Comparison of ENCODE assay signal across 17 cellular contexts in the genomic region with DNA sequence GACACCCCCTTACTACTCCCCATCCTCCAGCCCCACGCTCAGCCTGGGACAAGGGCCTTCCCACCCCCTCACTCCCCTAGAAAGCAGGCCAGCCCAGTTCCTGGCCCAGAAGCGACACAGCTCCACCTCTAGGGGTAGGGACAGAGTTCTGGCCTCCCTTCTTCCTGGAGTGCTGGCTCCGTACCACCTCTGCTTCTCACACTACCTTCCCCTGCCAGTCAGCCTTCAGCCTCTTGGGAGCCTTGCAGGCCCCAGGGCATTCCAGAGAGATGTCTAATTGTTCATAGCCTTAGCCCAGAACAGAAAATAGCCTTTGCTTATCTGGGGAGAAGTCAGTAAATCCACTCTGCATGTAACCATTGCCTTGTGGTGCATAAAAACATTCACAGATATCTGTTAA. TPM values are rescaled to one million over a fixed set of nuclear protein-coding genes. Genes with fewer than 3 reads are reported as not detected.
DNase-seq lines count a peak whose midpoint lies in the region; ATAC-seq, FAIRE-seq and TF ChIP-seq lines count a peak whose summit lies in the region.
"Had no signal": no experiment of that assay in that cellular context is flagged by ENCODE, and none has a peak within 500 bp of the region (broad histone marks: within the 10 kb centered on the region; RNA-seq: fewer than 3 reads in every experiment).

No MANE protein-coding gene starts in this region.

- H2BK120ac ChIP-seq in H9 (ENCODE audit: low read depth, low read length, poor library complexity, severe bottlenecking): no peak overlapping the region

- no peak overlapping the region for H2AFZ ChIP-seq in H9 (ENCODE audit: low read length)

- H3K27me3 Mint-ChIP-seq in H9 (ENCODE audit: low read depth): no peaks in the 10 kb centered on the region

- no peak overlapping the region; the same call in 1 of the 2 replicates for H3K14ac ChIP-seq in H9 (ENCODE audit: insufficient read depth, low read length)

- ATAC-seq in A549 (peak; percentile 27 to 44; a peak in 3 of 6 replicates), GM19397 (IDR thresholded peaks at IDR 0.05; ENCODE audit: unreplicated experiment) (no peak), HG03565 (IDR thresholded peaks at IDR 0.05; ENCODE audit: unreplicated experiment) (no peak), GM21515 (IDR thresholded peaks at IDR 0.05; ENCODE audit: unreplicated experiment) (no peak)

- H3K23me2 ChIP-seq in H9 (ENCODE audit: insufficient read length, low read depth, low read length, poor library complexity, severe bottlenecking): no peaks in the 10 kb centered on the region

- H3K9me3 ChIP-seq in A549: no peaks in the 10 kb centered on the region
- no peaks in the 10 kb centered on the region for H3K9me3 ChIP-seq in H9 (ENCODE audit: control insufficient read depth, low read depth, low read length)
- H3K9me3 ChIP-seq: spleen had no signal

- peaks cover 0 to 2% of the 10 kb centered on the region in 2 experiments; a peak in 1 of 5 replicates for H3K9me3 Mint-ChIP-seq in H9
- H3K9me3 Mint-ChIP-seq: activated naive CD4-positive, alpha-beta T cell treated with anti-CD3 and anti-CD28 coated beads, Interleukin-2, amount 50 U/mL, for 72 hours had no signal

- H2BK15ac ChIP-seq in H9 (ENCODE audit: low read depth, low read length): no peak overlapping the region

- peak overlapping the region in 2 of 3 experiments; percentile 76 to 77; a peak in 3 of 7 replicates for H3K27ac Mint-ChIP-seq in H9
- H3K27ac Mint-ChIP-seq: activated naive CD4-positive, alpha-beta T cell treated with anti-CD3 and anti-CD28 coated beads, Interleukin-2, amount 50 U/mL, for 72 hours had no signal

- H3K56ac ChIP-seq in H9 (ENCODE audit: insufficient read length, low read depth, low read length): no peak overlapping the region

- H3T11ph ChIP-seq in H9 (ENCODE audit: low read length): no peak overlapping the region

- H3K4me3 Mint-ChIP-seq in H9: no peak overlapping the region; a peak in 1 of 5 replicates

- CTCF ChIA-PET in A549 (lab: Yijun Ruan, JAX): interaction anchor here (1.4 to 3.4 kb wide), 3 partner anchors 10 to 51 kb away, joined by 3 to 14 read pairs (median 4); partner anchors contain the start of gene CATIP

- WGBS in A549 (ENCODE audit: missing lambda C conversion rate): 69% methylated on average over 3 of the region's 3 CpGs
- WGBS in H9 (ENCODE audit: extremely low coverage, insufficient read length, low lambda C conversion rate): no CpG with 5 or more reads among the region's 3 CpGs

- no peak overlapping the region for H4K5ac ChIP-seq in H9 (ENCODE audit: insufficient read length, low read depth, low read length)

- DNase-seq in A549 (ENCODE audit: low read depth in 1 of 2, low spot score in 1 of 2) (no peak), H9 (no peak), astrocyte of the hippocampus (ENCODE audit: low read depth, low spot score) (peak; percentile 77), iris pigment epithelial cell (ENCODE audit: low read depth) (peak; percentile 79), GM12892 (ENCODE audit: insufficient read length) (no peak)
- DNase-seq: head of caudate nucleus, NCI-H1048, NCI-H510A, spleen, trophoblast cell had no signal

- no peak overlapping the region for H3K18ac ChIP-seq in H9 (ENCODE audit: insufficient read length, low read depth, low read length)

- no peak overlapping the region for H2BK20ac ChIP-seq in H9 (ENCODE audit: low read depth, low read length, poor library complexity, severe bottlenecking)

- POLR2A ChIA-PET in A549 (lab: Yijun Ruan, JAX): no interaction called here

- H3K4me2 ChIP-seq in A549 (no peak overlapping the region), H9 (ENCODE audit: insufficient read depth, insufficient read length, low read length) (no peak overlapping the region)

- no peak overlapping the region for H3K4me3 ChIP-seq in A549
- H3K4me3 ChIP-seq: spleen had no signal

- H2AK5ac ChIP-seq in H9 (ENCODE audit: insufficient read length, low read length): no peak overlapping the region

- no peak for TF ChIP-seq EP300 in A549 (IDR thresholded peaks at IDR 0.05)

- TF ChIP-seq POLR2A in A549 (IDR thresholded peaks at IDR 0.05; ENCODE audit: low read length): no peak
- no peak for TF ChIP-seq POLR2A in GM12892 (IDR thresholded peaks at IDR 0.05; ENCODE audit: low read depth, low read length)

- peaks cover 0 to 6% (median 2%) of the 10 kb centered on the region in 3 experiments; a peak in 4 of 7 replicates for H3K36me3 Mint-ChIP-seq in H9 (ENCODE audit: insufficient read depth in 1 of 3, low read depth in 3 of 3)
- H3K36me3 Mint-ChIP-seq: activated naive CD4-positive, alpha-beta T cell treated with anti-CD3 and anti-CD28 coated beads, Interleukin-2, amount 50 U/mL, for 72 hours had no signal

- peaks cover 5 to 8% of the 10 kb centered on the region in 2 experiments for H3K4me1 Mint-ChIP-seq in H9

- H4K91ac ChIP-seq in H9 (ENCODE audit: insufficient read length, low read depth, low read length): no peak overlapping the region

- no peak for TF ChIP-seq CTCF in A549 (IDR thresholded peaks at IDR 0.05)
- TF ChIP-seq CTCF in H9 (conservative IDR thresholded peaks at IDR 0.05): no peak

- H3K9ac ChIP-seq in H9 (ENCODE audit: extremely low read depth, insufficient read length, low read length): no peak overlapping the region

- H4K8ac ChIP-seq in H9 (replicated peaks; ENCODE audit: insufficient read length, low read depth, low read length): no peak overlapping the region

- H3K4me1 ChIP-seq in A549 (no peaks in the 10 kb centered on the region), H9 (ENCODE audit: insufficient read depth, low read length) (no peaks in the 10 kb centered on the region; the same call in 1 of the 2 replicates)
- H3K4me1 ChIP-seq: spleen had no signal

- H2BK5ac ChIP-seq in H9 (ENCODE audit: insufficient read length, low read length): no peak overlapping the region

- no peak overlapping the region for H2BK12ac ChIP-seq in H9 (ENCODE audit: insufficient read length, low read depth, low read length)

- H3K27me3 ChIP-seq in H9 (ENCODE audit: insufficient read depth, low read length): no peaks in the 10 kb centered on the region
- H3K27me3 ChIP-seq: spleen had no signal

- FAIRE-seq in A549 (lab: Jason Lieb, UNC) (no peak), GM12892 (lab: Jason Lieb, UNC) (no peak)

- H3K4ac ChIP-seq in H9 (ENCODE audit: low read depth, low read length): no peak overlapping the region

- H3K79me2 ChIP-seq in H9 (ENCODE audit: insufficient read depth, low read length): no peaks in the 10 kb centered on the region

- no peaks in the 10 kb centered on the region for H4K20me1 ChIP-seq in H9 (ENCODE audit: control insufficient read depth, insufficient read depth, insufficient read length)

- H3K27ac ChIP-seq in A549 (no peak overlapping the region; a peak in 1 of 6 replicates), H9 (ENCODE audit: insufficient read length, low read depth, low read length) (no peak overlapping the region)
- H3K27ac ChIP-seq: spleen had no signal

- no peak for TF ChIP-seq RAD21 in A549 (conservative IDR thresholded peaks at IDR 0.05 in 1 of 2, IDR thresholded peaks at IDR 0.05 in 1 of 2)

- no peak overlapping the region for H3K23ac ChIP-seq in H9 (ENCODE audit: insufficient read length, low read depth, low read length)

- no peaks in the 10 kb centered on the region for H3K79me1 ChIP-seq in H9 (ENCODE audit: insufficient read depth, low read depth, low read length, poor library complexity, severe bottlenecking)

TF ChIP-seq in A549, 52 proteins besides CTCF, POLR2A, EP300 and RAD21 (continues in another document):
- TF ChIP-seq NFE2L2 (conservative IDR thresholded peaks at IDR 0.05; ENCODE audit: low read length): no peak
- no peak for TF ChIP-seq KDM5A (IDR thresholded peaks at IDR 0.05)
- no peak for TF ChIP-seq CEBPB (IDR thresholded peaks at IDR 0.05)
- TF ChIP-seq GATA3 (IDR thresholded peaks at IDR 0.05; ENCODE audit: borderline replicate concordance): no peak
- TF ChIP-seq CBX2 (IDR thresholded peaks at IDR 0.05; ENCODE audit: borderline replicate concordance, low read depth): no peak

RNA-seq across cellular contexts. Expression of gene CATIP, which starts 13.1 kb away (rescaled TPM):
- 0.17 and 0.41 TPM in 2 replicates for polyA plus RNA-seq in A549 (2011; rRNA removed)
- polyA plus RNA-seq in A549 (2012; cell fraction: cytosol; rRNA removed): 0.14 and 0.20 TPM in 2 replicates
- 0.33 and 0.34 TPM in 2 replicates for polyA plus RNA-seq in A549 (2012; cell fraction: nucleus; rRNA removed)
- polyA plus RNA-seq in A549 (2017; fragmentation: RNase III; extraction: RNeasy Plus Mini Kit Qiagen cat#74134 plus additional on column Dnase treatment): 0.09 to 0.15 TPM in 2 of 3 replicates, not detected in the other
- 1.9 and 2.0 TPM in 2 replicates for polyA minus RNA-seq in A549 (2011; rRNA and poly(A)+ RNA removed)
- not detected in 2 replicates for total RNA-seq in H9 (2021)
- not detected for polyA plus RNA-seq in GM12892 (2012; ENCODE audit: missing spikeins)
- total RNA-seq: activated naive CD4-positive, alpha-beta T cell treated with anti-CD3 and anti-CD28 coated beads, Interleukin-2, amount 50 U/mL, for 72 hours; dermis microvascular lymphatic vessel endothelial cell; lower leg skin had no signal
- polyA plus RNA-seq: AG04450 had no signal

RNA-seq across cellular contexts. Expression of gene SLC11A1, which starts 38.5 kb away (rescaled TPM):
- polyA plus RNA-seq in A549 (2011; rRNA removed) (0.36 and 0.52 TPM in 2 replicates), A549 (2017; fragmentation: RNase III; extraction: RNeasy Plus Mini Kit Qiagen cat#74134 plus additional on column Dnase treatment) (0.11 to 0.18 TPM (median 0.14 TPM) in 3 replicates)
- polyA plus RNA-seq in A549 (2012; cell fraction: cytosol; rRNA removed): 0.21 and 0.22 TPM in 2 replicates
- 0.55 and 2.4 TPM in 2 replicates for polyA plus RNA-seq in A549 (2012; cell fraction: nucleus; rRNA removed)
- 1.2 and 1.5 TPM in 2 replicates for polyA minus RNA-seq in A549 (2011; rRNA and poly(A)+ RNA removed)
- 0.04 and 0.11 TPM in 2 replicates for total RNA-seq in H9 (2021)
- polyA plus RNA-seq in GM12892 (2012; ENCODE audit: missing spikeins): 0.30 TPM
- total RNA-seq: activated naive CD4-positive, alpha-beta T cell treated with anti-CD3 and anti-CD28 coated beads, Interleukin-2, amount 50 U/mL, for 72 hours had no signal
- polyA plus RNA-seq: AG04450 had no signal

RNA-seq across cellular contexts. Expression of gene TMBIM1, which starts 51.3 kb away (rescaled TPM):
- 61.4 and 91.5 TPM in 2 replicates for polyA plus RNA-seq in A549 (2011; rRNA removed)
- 53.4 and 80.7 TPM in 2 replicates for polyA plus RNA-seq in A549 (2012; cell fraction: cytosol; rRNA removed)
- 65.6 and 87.6 TPM in 2 replicates for polyA plus RNA-seq in A549 (2012; cell fraction: nucleus; rRNA removed)
- polyA plus RNA-seq in A549 (2017; fragmentation: RNase III; extraction: RNeasy Plus Mini Kit Qiagen cat#74134 plus additional on column Dnase treatment): 66.6 to 72.1 TPM (median 70.4 TPM) in 3 replicates
- polyA minus RNA-seq in A549 (2011; rRNA and poly(A)+ RNA removed): 66.4 and 78.9 TPM in 2 replicates
- total RNA-seq in H9 (2021): 17.4 and 20.1 TPM in 2 replicates
- 18.7 TPM for polyA plus RNA-seq in GM12892 (2012; ENCODE audit: missing spikeins)

RNA-seq across cellular contexts. Expression of gene CTDSP1, which starts 56.1 kb away (rescaled TPM):
- polyA plus RNA-seq in A549 (2011; rRNA removed) (50.3 and 64.3 TPM in 2 replicates), A549 (2017; fragmentation: RNase III; extraction: RNeasy Plus Mini Kit Qiagen cat#74134 plus additional on column Dnase treatment) (34.6 to 42.8 TPM (median 39.5 TPM) in 3 replicates)
- polyA plus RNA-seq in A549 (2012; cell fraction: cytosol; rRNA removed): 80.1 and 110 TPM in 2 replicates
- polyA plus RNA-seq in A549 (2012; cell fraction: nucleus; rRNA removed): 128 and 139 TPM in 2 replicates
- polyA minus RNA-seq in A549 (2011; rRNA and poly(A)+ RNA removed): 110 and 115 TPM in 2 replicates
- 52.3 and 56.6 TPM in 2 replicates for total RNA-seq in H9 (2021)
- 32.1 TPM for polyA plus RNA-seq in GM12892 (2012; ENCODE audit: missing spikeins)

Comparison
In these comparisons a context has a peak if more than half of its experiments do, and no peak if none do; other contexts are left out.
1. ATAC-seq: peak in A549 (2 of 2); none in GM19397 (single experiment), HG03565 (single experiment) and GM21515 (single experiment).
2. DNase-seq: peak in astrocyte of the hippocampus (single experiment) and iris pigment epithelial cell (single experiment); none in A549 (0 of 2), H9 (single experiment) and GM12892 (single experiment).